Comparison of ENCODE assay signal across 14 cellular contexts in the genomic region with DNA sequence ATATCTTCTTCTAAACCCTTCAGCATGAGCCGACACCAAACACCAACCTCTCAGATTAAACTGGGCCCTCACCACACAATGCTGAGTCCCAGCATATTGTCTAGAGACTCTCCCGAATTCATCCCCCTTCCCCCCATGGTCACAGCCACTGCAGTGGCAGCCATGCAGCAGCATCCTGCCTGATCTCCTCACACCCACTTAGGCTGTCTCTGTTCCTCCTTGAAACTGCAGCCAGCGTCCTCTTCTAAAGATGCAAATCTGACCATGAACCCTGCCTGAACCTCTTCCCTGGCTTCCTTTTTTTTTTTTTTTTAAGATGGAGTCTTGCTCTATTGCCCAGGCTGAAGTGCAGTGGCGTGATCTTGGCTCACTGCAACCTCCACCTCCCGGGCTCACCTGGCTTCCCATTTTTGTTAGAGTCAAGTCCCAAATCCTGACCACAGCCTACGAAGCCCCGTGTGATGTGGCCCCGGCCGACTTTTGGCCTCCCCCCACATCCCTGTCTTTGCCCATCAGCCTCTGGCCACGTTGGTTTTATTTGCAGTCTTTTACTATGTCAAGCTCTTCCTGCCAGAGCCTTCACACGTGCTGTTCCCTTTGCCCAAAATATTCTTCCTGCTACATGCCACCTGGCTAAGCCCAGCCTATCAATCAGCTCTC. TPM values are rescaled to one million over a fixed set of nuclear protein-coding genes. Genes with fewer than 3 reads are reported as not detected.
DNase-seq lines count a peak whose midpoint lies in the region; ATAC-seq and TF ChIP-seq lines count a peak whose summit lies in the region.
"Had no signal": no experiment of that assay in that cellular context is flagged by ENCODE, and none has a peak within 500 bp of the region (broad histone marks: within the 10 kb centered on the region; RNA-seq: fewer than 3 reads in every experiment).

No MANE protein-coding gene starts in this region.

- peaks cover 0 to 4% of the 10 kb centered on the region in 2 donors for H3K9me3 ChIP-seq in right atrium auricular region

- no peaks in the 10 kb centered on the region for H3K27me3 Mint-ChIP-seq in memory B cell

- no peaks in the 10 kb centered on the region for H3K36me3 ChIP-seq in right atrium auricular region

- no peak overlapping the region for H3K27ac ChIP-seq in right atrium auricular region

- peak overlapping the region; percentile 52 for H3K4me3 Mint-ChIP-seq in memory B cell
- H3K4me3 Mint-ChIP-seq: activated naive CD8-positive, alpha-beta T cell; HFFc6; naive thymus-derived CD4-positive, alpha-beta T cell had no signal

- H3K4me3 ChIP-seq in right atrium auricular region, result no peak overlapping the region

- no peak for TF ChIP-seq CTCF in right atrium auricular region (IDR thresholded peaks at IDR 0.05)

- peaks cover 9% of the 10 kb centered on the region for H3K36me3 Mint-ChIP-seq in memory B cell
- H3K36me3 Mint-ChIP-seq: activated naive CD8-positive, alpha-beta T cell had no signal

- H3K9me3 Mint-ChIP-seq in memory B cell, result no peaks in the 10 kb centered on the region
- H3K9me3 Mint-ChIP-seq: HFFc6 had no signal

- peaks cover 34% of the 10 kb centered on the region for H3K4me1 Mint-ChIP-seq in memory B cell

- peak in 1 of 2 donors; percentile 21 for DNase-seq in memory B cell (ENCODE audit: low spot score in 2 of 2)
- DNase-seq in medulla oblongata (ENCODE audit: extremely low spot score), result no peak
- DNase-seq in NCI-H510A treated with DMSO at 0.1 percent for 48 hours (lab: John Stamatoyannopoulos, UW), result no peak
- DNase-seq in right atrium auricular region (ENCODE audit: low spot score), result no peak
- no peak for DNase-seq in SIG-M5 treated with dmso at 0.1 percent for 504 hours (lab: John Stamatoyannopoulos, UW; ENCODE audit: unreplicated experiment)
- DNase-seq: DND-41; effector CD8-positive, alpha-beta T cell; HFFc6; naive thymus-derived CD4-positive, alpha-beta T cell; NCI-H1092 had no signal

- H3K27me3 ChIP-seq in right atrium auricular region, result peaks cover 0 to 7% of the 10 kb centered on the region in 2 donors

- peaks cover 0 to 15% of the 10 kb centered on the region in 2 donors for H3K4me1 ChIP-seq in right atrium auricular region

- peak; percentile 67 for ATAC-seq in GM18867 (IDR thresholded peaks at IDR 0.05; ENCODE audit: unreplicated experiment)
- peak; percentile 70 for ATAC-seq in GM21528 (IDR thresholded peaks at IDR 0.05; ENCODE audit: low FRiP score, unreplicated experiment)
- ATAC-seq in HG03139 (IDR thresholded peaks at IDR 0.05; ENCODE audit: unreplicated experiment), result peak; percentile 74
- peak; percentile 56 for ATAC-seq in memory B cell (ENCODE audit: low read depth)
- ATAC-seq: naive thymus-derived CD4-positive, alpha-beta T cell had no signal

- H3K27ac Mint-ChIP-seq in memory B cell, result peak overlapping the region; percentile 5
- H3K27ac Mint-ChIP-seq: activated naive CD8-positive, alpha-beta T cell; HFFc6; naive thymus-derived CD4-positive, alpha-beta T cell had no signal

RNA-seq across cellular contexts. Expression of gene FA2H, which starts 2.8 kb away (rescaled TPM):
- under 1 TPM in 1 of 2 donors, not detected in 1; 0.35 TPM for total RNA-seq in right atrium auricular region
- total RNA-seq: HFFc6 had no signal
